18 cellular contexts compared by ENCODE assay signal in genomic region chr2:234298916-234299315, GRCh38.
"Had no signal": no experiment of that assay in that cellular context is flagged by ENCODE, and none has a peak within 500 bp of the region (broad histone marks: within the 10 kb centered on the region; RNA-seq: fewer than 3 reads in every experiment).

No MANE protein-coding gene starts in this region.

- H3K27me3 Mint-ChIP-seq: activated CD8-positive, alpha-beta T cell treated with anti-CD3 and anti-CD28 coated beads for 36 hours had no signal

- H3K4me3 Mint-ChIP-seq: activated CD8-positive, alpha-beta T cell treated with anti-CD3 and anti-CD28 coated beads for 36 hours; nephron progenitor cell had no signal

- H3K36me3 ChIP-seq: adrenal gland, heart left ventricle, sigmoid colon had no signal

- H3K27me3 ChIP-seq: adrenal gland, sigmoid colon, testis had no signal

- H3K9me3 Mint-ChIP-seq: activated CD8-positive, alpha-beta T cell treated with anti-CD3 and anti-CD28 coated beads for 36 hours had no signal

- DNase-seq: activated CD4-positive, CD25-positive, alpha-beta regulatory T cell treated with anti-CD3 and anti-CD28 coated beads, Interleukin-2, amount 50 U/mL, for 72 hours; activated CD8-positive, alpha-beta T cell treated with anti-CD3 and anti-CD28 coated beads for 36 hours; activated effector memory CD4-positive, alpha-beta T cell treated with anti-CD3 and anti-CD28 coated beads, Interleukin-2, amount 50 U/mL, for 16 hours; adrenal gland; caudate nucleus; effector CD8-positive, alpha-beta T cell; heart left ventricle; islet precursor cell; mammary epithelial cell; mucosa of descending colon; nephron progenitor cell; sigmoid colon; stimulated activated CD4-positive, alpha-beta T cell treated with anti-CD3 and anti-CD28 coated beads, Interleukin-12 subunit alpha, Interleukin-12 subunit beta, amount 100 ng/mL, for 4 hours; stimulated activated naive CD8-positive, alpha-beta T cell treated with anti-CD3 and anti-CD28 coated beads, Interleukin-15, Interleukin-2, amounts not matched to agents 100 U/mL and 50 U/mL, for 24 hours; testis had no signal

- H3K27ac Mint-ChIP-seq: nephron progenitor cell had no signal

- H3K9me3 ChIP-seq: adrenal gland, heart left ventricle, mucosa of descending colon, sigmoid colon, testis had no signal

- H3K4me3 ChIP-seq: adrenal gland, coronary artery, heart left ventricle, mucosa of descending colon, sigmoid colon, testis had no signal

- H3K4me1 ChIP-seq: adrenal gland had no signal

- ATAC-seq: activated CD8-positive, alpha-beta T cell treated with anti-CD3 and anti-CD28 coated beads for 36 hours; heart left ventricle; left lobe of liver; mucosa of descending colon; SK-N-SH treated with all-trans-retinoic acid at 6 μM for 48 hours; stimulated activated naive CD8-positive, alpha-beta T cell treated with anti-CD3 and anti-CD28 coated beads, Interleukin-15, Interleukin-2, amounts not matched to agents 100 U/mL and 50 U/mL, for 24 hours had no signal

- H3K27ac ChIP-seq: adrenal gland, coronary artery, heart left ventricle, sigmoid colon, testis had no signal
